Comparison of ENCODE assay signal across 8 cellular contexts in the genomic region with DNA sequence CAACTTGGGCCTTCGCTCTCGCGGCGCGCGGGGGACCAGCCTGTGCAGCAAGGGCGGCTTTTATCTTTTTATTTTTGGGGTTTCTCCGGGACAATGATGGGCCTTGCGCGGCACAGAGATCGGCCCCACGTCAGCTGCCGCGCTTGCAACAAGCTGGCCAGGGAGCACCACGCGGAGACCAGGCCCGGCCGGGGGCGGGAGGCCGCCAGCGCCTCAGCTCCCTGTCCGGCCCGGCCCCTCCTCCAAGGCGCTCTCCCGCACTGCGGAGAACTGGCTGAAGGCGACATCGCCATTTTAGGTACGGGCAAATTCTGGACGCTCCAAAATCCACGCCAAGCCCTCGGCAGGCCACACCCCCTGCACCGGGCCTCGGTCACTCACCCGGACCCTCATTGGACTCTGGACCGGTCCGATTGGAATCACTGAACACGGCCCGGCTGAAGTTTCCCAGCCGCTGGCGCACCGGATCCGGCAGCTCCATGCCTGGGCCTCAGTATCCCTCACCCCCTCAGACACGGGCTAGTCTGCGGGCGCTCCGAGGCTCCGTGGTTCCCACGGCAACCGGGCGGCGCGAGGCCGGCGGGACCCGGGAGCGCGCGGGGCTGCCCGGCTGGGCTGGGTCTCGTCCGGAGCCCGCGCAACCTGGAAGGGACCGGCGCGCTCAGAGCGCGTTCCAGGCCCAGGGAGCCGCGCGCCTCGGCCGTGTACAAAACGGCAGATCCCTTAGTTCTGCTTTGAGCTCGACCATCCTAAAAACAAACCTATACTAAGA. TPM values are rescaled to one million over a fixed set of nuclear protein-coding genes. Genes with fewer than 3 reads are reported as not detected.
DNase-seq lines count a peak whose midpoint lies in the region; ATAC-seq and TF ChIP-seq lines count a peak whose summit lies in the region.

A gene with protein sequence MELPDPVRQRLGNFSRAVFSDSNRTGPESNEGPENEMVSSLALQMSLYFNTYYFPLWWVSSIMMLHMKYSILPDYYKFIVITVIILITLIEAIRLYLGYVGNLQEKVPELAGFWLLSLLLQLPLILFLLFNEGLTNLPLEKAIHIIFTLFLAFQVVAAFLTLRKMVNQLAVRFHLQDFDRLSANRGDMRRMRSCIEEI (minus strand): TSS at position 547 of the 772 bp plus-strand sequence. CDS start 66 bp downstream, at position 481.

- H3K9me3 ChIP-seq in heart right ventricle (no peaks in the 10 kb centered on the region), ovary (no peaks in the 10 kb centered on the region)

- H3K27ac ChIP-seq in heart right ventricle (peak within 1 kb of the TSS; percentile 81 to 97 (median 88)), ovary (peak within 1 kb of the TSS; percentile 84 to 91)

- H3K4me3 ChIP-seq in heart right ventricle (peak within 1 kb of the TSS; percentile 56 to 84 (median 74)), ovary (peak within 1 kb of the TSS; percentile 68)

- peaks cover 0 to 8% (median 0%) of the 10 kb centered on the region in 9 donors for H3K36me3 ChIP-seq in heart right ventricle
- H3K36me3 ChIP-seq in ovary = no peaks in the 10 kb centered on the region

- intact Hi-C loops in heart right ventricle (cut with DNase I) (loop anchor here in 5 of 10 donors (2.0 to 10.0 kb wide), 4 partner anchors 49 to 201 kb away; a partner anchor contains a TSS), ovary (cut with DNase I) (loop anchor here in 1 of 4 donors (5.0 to 10.0 kb wide), 2 partner anchors 199 to 594 kb away; a partner anchor contains a TSS)

- 0 to 1% methylated on average over 70 to 76 of the region's 76 CpGs for WGBS in heart right ventricle, 2 donors
- WGBS in ovary, 3 donors = 0% methylated on average over 49 to 76 of the region's 76 CpGs

- DNase-seq in GM03348 (ENCODE audit: low spot score) (peak; percentile 94), OCI-M2 (lab: John Stamatoyannopoulos, UW; ENCODE audit: unreplicated experiment) (peak; percentile 39), amygdala (lab: John Stamatoyannopoulos, UW) (peak; percentile 31 to 97 (median 84)), heart right ventricle (peak; percentile 93 to 96), ovary (peak; percentile 95 to 97 (median 96))
- DNase-seq in stimulated activated naive CD4-positive, alpha-beta T cell treated with Interleukin-2 at 50 U/mL for 16 hours (lab: John Stamatoyannopoulos, UW) = no peak

- TF ChIP-seq EP300 in Ishikawa (IDR thresholded peaks at IDR 0.05; ENCODE audit: borderline replicate concordance) = 0 out of 2 replicates have a peak, but pooled peaks have one; percentile 11
- TF ChIP-seq EP300 in ovary (IDR thresholded peaks at IDR 0.05) = no peak

- no peaks in the 10 kb centered on the region for H3K27me3 ChIP-seq in heart right ventricle
- H3K27me3 ChIP-seq in ovary = no peaks in the 10 kb centered on the region

- H3K4me1 ChIP-seq in heart right ventricle (peaks cover 0 to 15% (median 12%) of the 10 kb centered on the region in 9 donors), ovary (ENCODE audit: insufficient read depth) (peaks cover 1% of the 10 kb centered on the region)

- TF ChIP-seq POLR2A in ovary (IDR thresholded peaks at IDR 0.05) = peak; percentile 25

- no peak for TF ChIP-seq RAD21 in Ishikawa (IDR thresholded peaks at IDR 0.05; ENCODE audit: low read depth)

- no peak for TF ChIP-seq CTCF in heart right ventricle (IDR thresholded peaks at IDR 0.05)
- TF ChIP-seq CTCF in ovary (IDR thresholded peaks at IDR 0.05) = no peak

- ATAC-seq in GM21786 (IDR thresholded peaks at IDR 0.05; ENCODE audit: unreplicated experiment) (peak; percentile 84), heart right ventricle (peak; percentile 97 to 100 (median 98))

TF ChIP-seq in Ishikawa, 13 proteins besides CTCF, POLR2A, EP300 and RAD21:
- no peak for TF ChIP-seq NFIC (IDR thresholded peaks at IDR 0.05)
- peak; percentile 36; the same call in 1 of the 2 replicates for TF ChIP-seq TCF12 (IDR thresholded peaks at IDR 0.05; ENCODE audit: low read depth)
- TF ChIP-seq YY1 (IDR thresholded peaks at IDR 0.05; ENCODE audit: low read depth) = peak; percentile 99
- TF ChIP-seq TAF1 (IDR thresholded peaks at IDR 0.05; ENCODE audit: low read depth) = peak; percentile 62
- no peak for TF ChIP-seq CREB1 (IDR thresholded peaks at IDR 0.05; ENCODE audit: low read depth)
- TF ChIP-seq, protein P1, sequence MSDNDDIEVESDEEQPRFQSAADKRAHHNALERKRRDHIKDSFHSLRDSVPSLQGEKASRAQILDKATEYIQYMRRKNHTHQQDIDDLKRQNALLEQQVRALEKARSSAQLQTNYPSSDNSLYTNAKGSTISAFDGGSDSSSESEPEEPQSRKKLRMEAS (IDR thresholded peaks at IDR 0.05) = peak; percentile 69
- TF ChIP-seq, protein P2, sequence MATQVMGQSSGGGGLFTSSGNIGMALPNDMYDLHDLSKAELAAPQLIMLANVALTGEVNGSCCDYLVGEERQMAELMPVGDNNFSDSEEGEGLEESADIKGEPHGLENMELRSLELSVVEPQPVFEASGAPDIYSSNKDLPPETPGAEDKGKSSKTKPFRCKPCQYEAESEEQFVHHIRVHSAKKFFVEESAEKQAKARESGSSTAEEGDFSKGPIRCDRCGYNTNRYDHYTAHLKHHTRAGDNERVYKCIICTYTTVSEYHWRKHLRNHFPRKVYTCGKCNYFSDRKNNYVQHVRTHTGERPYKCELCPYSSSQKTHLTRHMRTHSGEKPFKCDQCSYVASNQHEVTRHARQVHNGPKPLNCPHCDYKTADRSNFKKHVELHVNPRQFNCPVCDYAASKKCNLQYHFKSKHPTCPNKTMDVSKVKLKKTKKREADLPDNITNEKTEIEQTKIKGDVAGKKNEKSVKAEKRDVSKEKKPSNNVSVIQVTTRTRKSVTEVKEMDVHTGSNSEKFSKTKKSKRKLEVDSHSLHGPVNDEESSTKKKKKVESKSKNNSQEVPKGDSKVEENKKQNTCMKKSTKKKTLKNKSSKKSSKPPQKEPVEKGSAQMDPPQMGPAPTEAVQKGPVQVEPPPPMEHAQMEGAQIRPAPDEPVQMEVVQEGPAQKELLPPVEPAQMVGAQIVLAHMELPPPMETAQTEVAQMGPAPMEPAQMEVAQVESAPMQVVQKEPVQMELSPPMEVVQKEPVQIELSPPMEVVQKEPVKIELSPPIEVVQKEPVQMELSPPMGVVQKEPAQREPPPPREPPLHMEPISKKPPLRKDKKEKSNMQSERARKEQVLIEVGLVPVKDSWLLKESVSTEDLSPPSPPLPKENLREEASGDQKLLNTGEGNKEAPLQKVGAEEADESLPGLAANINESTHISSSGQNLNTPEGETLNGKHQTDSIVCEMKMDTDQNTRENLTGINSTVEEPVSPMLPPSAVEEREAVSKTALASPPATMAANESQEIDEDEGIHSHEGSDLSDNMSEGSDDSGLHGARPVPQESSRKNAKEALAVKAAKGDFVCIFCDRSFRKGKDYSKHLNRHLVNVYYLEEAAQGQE (IDR thresholded peaks at IDR 0.05; ENCODE audit: low read depth) = no peak
- TF ChIP-seq CEBPB (IDR thresholded peaks at IDR 0.05) = no peak
- peak; percentile 9; the same call in 1 of the 2 replicates for TF ChIP-seq EGR1 (IDR thresholded peaks at IDR 0.05)
- TF ChIP-seq FOXM1 (IDR thresholded peaks at IDR 0.05; ENCODE audit: borderline replicate concordance, low read depth) = no peak
- TF ChIP-seq TEAD4 (IDR thresholded peaks at IDR 0.05) = no peak
- TF ChIP-seq, protein P3, sequence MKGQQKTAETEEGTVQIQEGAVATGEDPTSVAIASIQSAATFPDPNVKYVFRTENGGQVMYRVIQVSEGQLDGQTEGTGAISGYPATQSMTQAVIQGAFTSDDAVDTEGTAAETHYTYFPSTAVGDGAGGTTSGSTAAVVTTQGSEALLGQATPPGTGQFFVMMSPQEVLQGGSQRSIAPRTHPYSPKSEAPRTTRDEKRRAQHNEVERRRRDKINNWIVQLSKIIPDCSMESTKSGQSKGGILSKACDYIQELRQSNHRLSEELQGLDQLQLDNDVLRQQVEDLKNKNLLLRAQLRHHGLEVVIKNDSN (IDR thresholded peaks at IDR 0.05) = no peak
- 0 out of 2 replicates have a peak, but pooled peaks have one; percentile 21 for TF ChIP-seq ZBTB7A (IDR thresholded peaks at IDR 0.05; ENCODE audit: low read depth)

RNA-seq across cellular contexts. Expression of the gene that starts here (rescaled TPM):
- 1 to 10 TPM; 1.2 to 3.2 (median 2.2) TPM for total RNA-seq in heart right ventricle
- polyA plus RNA-seq in heart right ventricle = under 1 TPM; 0.66 to 0.93 TPM
- 1 to 10 TPM in 6 of 7 donors, under 1 TPM in 1; 0.94 to 2.5 (median 2.1) TPM for total RNA-seq in ovary
- polyA plus RNA-seq in ovary = 1 to 10 TPM; 2.6 to 3.0 TPM
